In the genomic region with DNA sequence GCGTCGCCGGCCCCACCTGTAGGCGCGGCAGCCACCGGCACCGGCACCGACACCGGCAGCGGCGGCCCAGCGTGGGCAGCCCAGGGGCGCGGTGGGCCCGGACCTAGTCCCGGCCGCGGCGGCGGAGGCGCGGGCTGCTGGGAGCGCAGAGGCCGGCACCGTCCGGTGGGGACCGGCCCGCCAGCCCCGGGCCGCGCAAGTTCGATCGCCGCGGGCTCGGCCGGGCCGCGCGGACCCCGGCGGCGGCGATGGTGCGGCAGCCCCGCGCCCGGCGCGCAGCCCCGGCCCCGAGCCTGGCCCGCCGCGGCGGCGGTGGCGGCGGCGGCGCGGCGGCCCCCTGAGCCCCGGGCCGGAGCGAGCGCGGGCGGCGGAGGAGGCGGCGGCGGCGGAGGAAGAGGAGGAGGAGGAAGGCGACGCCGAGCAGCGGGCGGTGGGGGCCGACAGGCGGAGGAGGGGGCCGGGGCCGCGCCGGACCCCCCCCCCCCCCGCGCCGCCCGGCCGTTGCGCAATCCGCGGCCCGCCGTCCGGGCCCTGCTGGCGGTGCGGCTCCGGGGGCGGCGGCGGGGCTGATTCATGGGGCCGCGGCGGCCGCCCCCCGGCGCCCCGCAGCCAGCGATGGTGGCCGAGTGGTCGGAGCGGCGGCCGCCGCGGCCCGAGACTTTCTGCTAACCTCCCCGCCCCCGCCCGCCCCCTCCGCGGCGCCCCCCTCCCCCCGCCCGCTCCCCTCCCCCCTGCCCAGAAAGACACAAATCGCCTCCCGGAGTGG, we compare ENCODE assay signal across 13 cellular contexts.
DNase-seq lines count a peak whose midpoint lies in the region; ATAC-seq and TF ChIP-seq lines count a peak whose summit lies in the region.
"Had no signal": no experiment of that assay in that cellular context is flagged by ENCODE, and none has a peak within 500 bp of the region (broad histone marks: within the 10 kb centered on the region; RNA-seq: fewer than 3 reads in every experiment).

No MANE protein-coding gene starts in this region.

- H3K27ac ChIP-seq in SK-N-SH (ENCODE audit: low read depth in 2 of 2, low read length in 1 of 2), result no peak overlapping the region
- H3K27ac ChIP-seq in SK-N-MC, result no peak overlapping the region
- no peak overlapping the region for H3K27ac ChIP-seq in lung (ENCODE audit: low read depth in 1 of 2, low read length in 1 of 2)
- H3K27ac ChIP-seq in tibial artery, result no peak overlapping the region
- no peak overlapping the region for H3K27ac ChIP-seq in Peyer's patch
- H3K27ac ChIP-seq: SJCRH30, thyroid gland had no signal

- H3K9me2 ChIP-seq in SK-N-SH, result no peaks in the 10 kb centered on the region

- CTCF ChIA-PET in SK-N-SH (lab: Yijun Ruan, JAX), result interaction anchor here (1.0 to 5.2 kb wide), 6 partner anchors 12 to 730 kb away, joined by 3 to 37 read pairs (median 4); no protein-coding TSS in a partner anchor

- POLR2A ChIA-PET in SK-N-SH (lab: Yijun Ruan, JAX), result no interaction called here

- no peaks in the 10 kb centered on the region for H3F3A ChIP-seq in SK-N-SH (replicated peaks; ENCODE audit: insufficient read depth)

- H2AFZ ChIP-seq in SK-N-SH (ENCODE audit: low read depth), result no peak overlapping the region

- H3K79me2 ChIP-seq in SK-N-SH (ENCODE audit: insufficient read depth), result no peaks in the 10 kb centered on the region

- no peaks in the 10 kb centered on the region for H3K36me3 ChIP-seq in SK-N-SH (replicated peaks in 1 of 2; ENCODE audit: control insufficient read depth in 1 of 2, insufficient read depth in 2 of 2, low read length in 1 of 2)
- peaks cover 1% of the 10 kb centered on the region; the same call in 1 of the 2 replicates for H3K36me3 ChIP-seq in SK-N-MC (ENCODE audit: insufficient read depth, low read length)
- no peaks in the 10 kb centered on the region for H3K36me3 ChIP-seq in lung (ENCODE audit: control insufficient read depth in 2 of 2, insufficient read depth in 2 of 2, low read length in 2 of 2)
- no peaks in the 10 kb centered on the region for H3K36me3 ChIP-seq in tibial artery
- H3K36me3 ChIP-seq in Peyer's patch, result no peaks in the 10 kb centered on the region
- H3K36me3 ChIP-seq: SJCRH30, thyroid gland had no signal

- H4K20me1 ChIP-seq in SK-N-SH (ENCODE audit: insufficient read depth), result no peaks in the 10 kb centered on the region

- ATAC-seq in SK-N-SH treated with all-trans-retinoic acid at 6 μM for 48 hours, result no peak
- no peak for ATAC-seq in lung (ENCODE audit: insufficient read depth, low FRiP score)
- ATAC-seq in HG03045 (IDR thresholded peaks at IDR 0.05; ENCODE audit: unreplicated experiment), result no peak

- TF ChIP-seq RAD21 in SK-N-SH (IDR thresholded peaks at IDR 0.05; ENCODE audit: low read length), result no peak

- intact Hi-C loops in tibial artery (cut with DNase I; ENCODE audit: low total_unique reads), result no loop called here

- peaks cover 6% of the 10 kb centered on the region; the same call in 1 of the 2 replicates for H3K27me3 ChIP-seq in SK-N-SH (ENCODE audit: insufficient read depth)
- H3K27me3 ChIP-seq in lung (ENCODE audit: control insufficient read depth, insufficient read depth), result peaks cover 19% of the 10 kb centered on the region
- H3K27me3 ChIP-seq in tibial artery, result peaks cover 0 to 60% of the 10 kb centered on the region in 2 donors
- H3K27me3 ChIP-seq in Peyer's patch, result peaks cover 0 to 2% of the 10 kb centered on the region in 2 donors
- H3K27me3 ChIP-seq: thyroid gland had no signal

- no CpG with 5 or more reads among the region's 128 CpGs for WGBS in SK-N-SH (ENCODE audit: low lambda C conversion rate)
- WGBS in lung, 2 donors, result 0 to 1% methylated on average over 14 to 124 of the region's 128 CpGs

- H3K9ac ChIP-seq in SK-N-SH (no peak overlapping the region), SK-N-MC (ENCODE audit: insufficient read length) (peak overlapping the region; percentile 81)

- TF ChIP-seq EP300 in SK-N-SH (IDR thresholded peaks at IDR 0.05; ENCODE audit: borderline replicate concordance in 1 of 2, low read depth in 1 of 2, low read length in 1 of 2), result no peak

- H3K4me3 ChIP-seq in SK-N-SH (ENCODE audit: low read depth in 2 of 2, low read length in 1 of 2) (peak overlapping the region in 1 of 2 experiments; percentile 38; a peak in 1 of 4 replicates), SK-N-MC (peak overlapping the region; percentile 89), lung (peak overlapping the region; percentile 11), tibial artery (peak overlapping the region; percentile 28 to 41), Peyer's patch (peak overlapping the region in 2 of 4 donors; percentile 35 to 38)
- H3K4me3 ChIP-seq: SJCRH30, thyroid gland had no signal

- peak; percentile 50 for DNase-seq in SK-N-SH
- DNase-seq in SK-N-MC (ENCODE audit: low read depth, low spot score), result no peak
- no peak for DNase-seq in lung (ENCODE audit: low spot score)
- DNase-seq in tibial artery, result no peak
- no peak for DNase-seq in Peyer's patch
- DNase-seq in inferior parietal cortex (ENCODE audit: extremely low spot score), result no peak
- DNase-seq: activated gamma-delta T cell treated with Interleukin-2 at 50 U/mL for 16 hours; effector CD4-positive, alpha-beta T cell; MV-4-11; thyroid gland had no signal

- no peak for TF ChIP-seq POLR2A in Peyer's patch (IDR thresholded peaks at IDR 0.05)

- H3K4me2 ChIP-seq in SK-N-SH, result no peak overlapping the region

- H3K4me1 ChIP-seq in SK-N-SH (ENCODE audit: control insufficient read depth in 1 of 2, insufficient read depth in 2 of 2, low read depth in 1 of 2, low read length in 1 of 2) (no peaks in the 10 kb centered on the region; a peak in 1 of 4 replicates), lung (ENCODE audit: control insufficient read depth in 2 of 2, insufficient read depth in 2 of 2, low read length in 2 of 2) (peaks cover 0 to 6% of the 10 kb centered on the region in 2 donors), tibial artery (peaks cover 0 to 15% (median 2%) of the 10 kb centered on the region in 4 donors), Peyer's patch (no peaks in the 10 kb centered on the region)
- H3K4me1 ChIP-seq: thyroid gland had no signal

- H3K9me3 ChIP-seq in SK-N-SH (no peaks in the 10 kb centered on the region), SK-N-MC (ENCODE audit: low read depth, low read length) (0 out of 2 replicates have a peak, but pooled peaks cover 3% of the 10 kb centered on the region), lung (ENCODE audit: control insufficient read depth in 2 of 2, insufficient read depth in 1 of 2, low read length in 1 of 2) (peaks cover 0 to 7% of the 10 kb centered on the region in 2 donors), tibial artery (no peaks in the 10 kb centered on the region), Peyer's patch (no peaks in the 10 kb centered on the region)
- H3K9me3 ChIP-seq: SJCRH30, thyroid gland had no signal

- TF ChIP-seq CTCF in SK-N-SH (IDR thresholded peaks at IDR 0.05), result no peak
- TF ChIP-seq CTCF in lung (IDR thresholded peaks at IDR 0.05; ENCODE audit: control extremely low read depth, extremely low read depth), result no peak
- no peak for TF ChIP-seq CTCF in tibial artery (IDR thresholded peaks at IDR 0.05)
- TF ChIP-seq CTCF in Peyer's patch (IDR thresholded peaks at IDR 0.05), result no peak

TF ChIP-seq in SK-N-SH, 30 proteins besides CTCF, POLR2A, EP300 and RAD21 (continues in another document):
- TF ChIP-seq, protein P1, sequence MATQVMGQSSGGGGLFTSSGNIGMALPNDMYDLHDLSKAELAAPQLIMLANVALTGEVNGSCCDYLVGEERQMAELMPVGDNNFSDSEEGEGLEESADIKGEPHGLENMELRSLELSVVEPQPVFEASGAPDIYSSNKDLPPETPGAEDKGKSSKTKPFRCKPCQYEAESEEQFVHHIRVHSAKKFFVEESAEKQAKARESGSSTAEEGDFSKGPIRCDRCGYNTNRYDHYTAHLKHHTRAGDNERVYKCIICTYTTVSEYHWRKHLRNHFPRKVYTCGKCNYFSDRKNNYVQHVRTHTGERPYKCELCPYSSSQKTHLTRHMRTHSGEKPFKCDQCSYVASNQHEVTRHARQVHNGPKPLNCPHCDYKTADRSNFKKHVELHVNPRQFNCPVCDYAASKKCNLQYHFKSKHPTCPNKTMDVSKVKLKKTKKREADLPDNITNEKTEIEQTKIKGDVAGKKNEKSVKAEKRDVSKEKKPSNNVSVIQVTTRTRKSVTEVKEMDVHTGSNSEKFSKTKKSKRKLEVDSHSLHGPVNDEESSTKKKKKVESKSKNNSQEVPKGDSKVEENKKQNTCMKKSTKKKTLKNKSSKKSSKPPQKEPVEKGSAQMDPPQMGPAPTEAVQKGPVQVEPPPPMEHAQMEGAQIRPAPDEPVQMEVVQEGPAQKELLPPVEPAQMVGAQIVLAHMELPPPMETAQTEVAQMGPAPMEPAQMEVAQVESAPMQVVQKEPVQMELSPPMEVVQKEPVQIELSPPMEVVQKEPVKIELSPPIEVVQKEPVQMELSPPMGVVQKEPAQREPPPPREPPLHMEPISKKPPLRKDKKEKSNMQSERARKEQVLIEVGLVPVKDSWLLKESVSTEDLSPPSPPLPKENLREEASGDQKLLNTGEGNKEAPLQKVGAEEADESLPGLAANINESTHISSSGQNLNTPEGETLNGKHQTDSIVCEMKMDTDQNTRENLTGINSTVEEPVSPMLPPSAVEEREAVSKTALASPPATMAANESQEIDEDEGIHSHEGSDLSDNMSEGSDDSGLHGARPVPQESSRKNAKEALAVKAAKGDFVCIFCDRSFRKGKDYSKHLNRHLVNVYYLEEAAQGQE (IDR thresholded peaks at IDR 0.05; ENCODE audit: low read depth, low read length), result no peak

TF ChIP-seq in SK-N-SH treated with all-trans-retinoic acid at 6 μM for 48 hours, 23 proteins besides CTCF, POLR2A, EP300 and RAD21 (continues in another document):
- no peak for TF ChIP-seq ZFP3 (CRISPR knock-in tag; IDR thresholded peaks at IDR 0.05)
- no peak for TF ChIP-seq ZNF70 (CRISPR knock-in tag; IDR thresholded peaks at IDR 0.05)
- TF ChIP-seq, protein P2, sequence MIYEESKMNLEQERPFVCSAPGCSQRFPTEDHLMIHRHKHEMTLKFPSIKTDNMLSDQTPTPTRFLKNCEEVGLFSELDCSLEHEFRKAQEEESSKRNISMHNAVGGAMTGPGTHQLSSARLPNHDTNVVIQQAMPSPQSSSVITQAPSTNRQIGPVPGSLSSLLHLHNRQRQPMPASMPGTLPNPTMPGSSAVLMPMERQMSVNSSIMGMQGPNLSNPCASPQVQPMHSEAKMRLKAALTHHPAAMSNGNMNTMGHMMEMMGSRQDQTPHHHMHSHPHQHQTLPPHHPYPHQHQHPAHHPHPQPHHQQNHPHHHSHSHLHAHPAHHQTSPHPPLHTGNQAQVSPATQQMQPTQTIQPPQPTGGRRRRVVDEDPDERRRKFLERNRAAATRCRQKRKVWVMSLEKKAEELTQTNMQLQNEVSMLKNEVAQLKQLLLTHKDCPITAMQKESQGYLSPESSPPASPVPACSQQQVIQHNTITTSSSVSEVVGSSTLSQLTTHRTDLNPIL (CRISPR knock-in tag; IDR thresholded peaks at IDR 0.05; ENCODE audit: low read depth), result no peak
